Comparison of ENCODE assay signal across 16 cellular contexts in the genomic region with DNA sequence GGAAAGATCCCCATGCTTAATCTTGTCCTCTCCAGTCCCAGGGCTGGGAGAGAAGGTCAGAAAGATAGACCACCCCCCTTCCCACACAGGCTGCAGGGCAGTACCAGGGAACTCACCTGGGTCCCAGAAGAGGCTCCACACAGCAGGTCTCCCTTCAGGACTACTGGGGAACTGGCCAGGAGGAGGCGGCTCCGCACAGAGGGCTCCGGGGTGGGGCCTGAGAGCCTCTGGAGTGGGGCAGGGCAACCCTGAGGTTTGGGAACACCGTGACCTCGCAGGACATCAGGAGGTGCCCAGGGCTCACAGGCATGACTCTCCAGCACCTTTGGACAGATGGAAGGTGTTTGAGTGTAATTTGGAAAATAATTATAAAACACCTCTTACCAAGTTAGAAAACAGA. TPM values are rescaled to one million over a fixed set of nuclear protein-coding genes. Genes with fewer than 3 reads are reported as not detected.
A peak's percentile ranks its signal among the peaks of the same experiment; 100 is the strongest.
DNase-seq lines count a peak whose midpoint lies in the region; ATAC-seq and TF ChIP-seq lines count a peak whose summit lies in the region.
"Had no signal": no experiment of that assay in that cellular context is flagged by ENCODE, and none has a peak within 500 bp of the region (broad histone marks: within the 10 kb centered on the region; RNA-seq: fewer than 3 reads in every experiment).

No MANE protein-coding gene starts in this region.

- H3K36me3 Mint-ChIP-seq in WTC11: no peaks in the 10 kb centered on the region
- H3K36me3 Mint-ChIP-seq: CD14-positive monocyte had no signal

- H3K9me3 ChIP-seq in lower lobe of right lung (no peaks in the 10 kb centered on the region), thyroid gland (no peaks in the 10 kb centered on the region)

- no peak for TF ChIP-seq CTCF in WTC11 (IDR thresholded peaks at IDR 0.05)
- no peak for TF ChIP-seq CTCF in lower lobe of right lung (IDR thresholded peaks at IDR 0.05)
- TF ChIP-seq CTCF in thyroid gland (IDR thresholded peaks at IDR 0.05): no peak

- POLR2A ChIA-PET in WTC11 (lab: Charles Lee): no interaction called here

- no peak overlapping the region for H3K27ac Mint-ChIP-seq in WTC11
- H3K27ac Mint-ChIP-seq: CD8-positive, alpha-beta T cell had no signal

- peak overlapping the region; percentile 50 for H3K4me3 ChIP-seq in lower lobe of right lung
- H3K4me3 ChIP-seq in thyroid gland (replicated peaks in 1 of 3): no peak overlapping the region

- ATAC-seq in WTC11: peak; percentile 76
- ATAC-seq in lower lobe of right lung: peak; percentile 75 to 87
- no peak for ATAC-seq in GM18861 (IDR thresholded peaks at IDR 0.05; ENCODE audit: unreplicated experiment)
- no peak for ATAC-seq in GM19397 (IDR thresholded peaks at IDR 0.05; ENCODE audit: unreplicated experiment)
- ATAC-seq: CD8-positive, alpha-beta T cell had no signal

- DNase-seq in AG20443 (ENCODE audit: low spot score): peak; percentile 4
- peak; percentile 32 for DNase-seq in WTC11 (ENCODE audit: low spot score)
- peak; percentile 89 for DNase-seq in lower lobe of right lung
- DNase-seq in thyroid gland: peak; percentile 75 to 83
- no peak for DNase-seq in NCI-H1417 treated with DMSO at 0.1 percent for 48 hours (lab: John Stamatoyannopoulos, UW)
- DNase-seq in central memory CD4-positive, alpha-beta T cell: no peak
- DNase-seq: CD8-positive, alpha-beta T cell; COR-L47; DMS153; DMS79 treated with DMSO at 0.1 percent for 48 hours; EL; IMR-90 had no signal

- no peaks in the 10 kb centered on the region; the same call in 1 of the 2 replicates for H3K27me3 Mint-ChIP-seq in WTC11 (ENCODE audit: low read depth)

- intact Hi-C loops in lower lobe of right lung (cut with DNase I): no loop called here
- intact Hi-C loops in thyroid gland (cut with DNase I): no loop called here

- H3K36me3 ChIP-seq in lower lobe of right lung (peaks cover 35% of the 10 kb centered on the region), thyroid gland (peaks cover 11 to 27% of the 10 kb centered on the region in 2 donors)

- CTCF ChIA-PET in WTC11 (lab: Charles Lee): interaction anchor here (0.6 to 1.7 kb wide), 3 partner anchors 11 to 635 kb away, joined by 3 read pairs; partner anchors contain the start of genes ABCA3 and KREMEN2

- peaks cover 19% of the 10 kb centered on the region for H3K4me1 ChIP-seq in lower lobe of right lung
- H3K4me1 ChIP-seq in thyroid gland: peaks cover 22 to 51% of the 10 kb centered on the region in 2 donors

- TF ChIP-seq POLR2A in thyroid gland (IDR thresholded peaks at IDR 0.05): no peak

- H3K27ac ChIP-seq in lower lobe of right lung (peak overlapping the region; percentile 53), thyroid gland (peak overlapping the region in 1 of 3 donors; percentile 67)
- H3K27ac ChIP-seq: HL-60 had no signal

- H3K9me3 Mint-ChIP-seq in WTC11: no peaks in the 10 kb centered on the region
- H3K9me3 Mint-ChIP-seq: CD8-positive, alpha-beta T cell had no signal

- no peaks in the 10 kb centered on the region for H3K27me3 ChIP-seq in lower lobe of right lung (ENCODE audit: low read depth)
- H3K27me3 ChIP-seq in thyroid gland: no peaks in the 10 kb centered on the region

- WGBS in thyroid gland, 2 donors: 36 to 47% methylated on average over 3 to 4 of the region's 5 CpGs

- H3K4me1 Mint-ChIP-seq in WTC11: no peaks in the 10 kb centered on the region
- H3K4me1 Mint-ChIP-seq: CD14-positive monocyte had no signal

- no peak overlapping the region for H3K4me3 Mint-ChIP-seq in WTC11
- H3K4me3 Mint-ChIP-seq: CD14-positive monocyte; CD8-positive, alpha-beta T cell had no signal

TF ChIP-seq in WTC11, 78 proteins besides CTCF, POLR2A, EP300 and RAD21:
- no peak for TF ChIP-seq FOXP1 (CRISPR knock-in tag; IDR thresholded peaks at IDR 0.05; ENCODE audit: borderline replicate concordance)

RNA-seq across cellular contexts. Expression of gene ABCA3, which starts 11.0 kb away (rescaled TPM):
- 12.1 to 16.8 TPM (median 15.9 TPM) in 3 replicates for total RNA-seq in WTC11 (2021)
- 491 TPM for total RNA-seq in lower lobe of right lung
- 10 to 100 TPM; 36.5 to 66.7 (median 60.4) TPM for total RNA-seq in thyroid gland

Comparison
In these comparisons a context has a peak if more than half of its experiments do, and no peak if none do; other contexts are left out.
1. DNase-seq: peak in AG20443 (single experiment), WTC11 (single experiment), lower lobe of right lung (single experiment) and thyroid gland (2 of 2); none in NCI-H1417 treated with DMSO at 0.1 percent for 48 hours (single experiment) and central memory CD4-positive, alpha-beta T cell (single experiment).
2. ATAC-seq: peak in WTC11 (single experiment) and lower lobe of right lung (2 of 2); none in GM18861 (single experiment) and GM19397 (single experiment).